8 cellular contexts compared by ENCODE assay signal in genomic region chr13:50636007-50636704, GRCh38.
DNase-seq lines count a peak whose midpoint lies in the region; ATAC-seq and TF ChIP-seq lines count a peak whose summit lies in the region.

No MANE protein-coding gene starts in this region.

- H3K4me3 Mint-ChIP-seq in activated CD4-positive, alpha-beta T cell treated with anti-CD3 and anti-CD28 coated beads, Interleukin-2, amount 10 ng/mL, durations not matched to agents 24 days and 14 days: no peak overlapping the region

- no peak overlapping the region for H3K27ac ChIP-seq in psoas muscle

- H3K4me1 ChIP-seq in psoas muscle: no peaks in the 10 kb centered on the region

- DNase-seq in GM13977 (ENCODE audit: low spot score) (peak; percentile 49), NB4 (ENCODE audit: low read depth) (peak; percentile 62), islet precursor cell (peak; percentile 76), psoas muscle (no peak), DMS114 treated with DMSO at 0.1 percent for 48 hours (lab: John Stamatoyannopoulos, UW; ENCODE audit: unreplicated experiment) (no peak), T-helper 1 cell (no peak)
- DNase-seq in activated CD4-positive, alpha-beta T cell treated with anti-CD3 and anti-CD28 coated beads, Interleukin-2, amount 10 ng/mL, durations not matched to agents 24 days and 14 days: no peak

- in situ Hi-C loops in GM13977 (cut with MboI; ENCODE audit: low pct_unique_long_range_greater_than_20kb, low sequenced_read_pairs, unreplicated experiment): no loop called here

- peaks cover 7% of the 10 kb centered on the region for H3K4me1 Mint-ChIP-seq in activated CD4-positive, alpha-beta T cell treated with anti-CD3 and anti-CD28 coated beads, Interleukin-2, amount 10 ng/mL, durations not matched to agents 24 days and 14 days

- H3K27me3 ChIP-seq in psoas muscle (ENCODE audit: insufficient read depth in 3 of 3, low read length in 2 of 3): no peaks in the 10 kb centered on the region

- H3K4me3 ChIP-seq in NB4 (ENCODE audit: low read depth, low read length): no peak overlapping the region
- no peak overlapping the region for H3K4me3 ChIP-seq in psoas muscle

- H3K9me3 Mint-ChIP-seq in activated CD4-positive, alpha-beta T cell treated with anti-CD3 and anti-CD28 coated beads, Interleukin-2, amount 10 ng/mL, durations not matched to agents 24 days and 14 days: no peaks in the 10 kb centered on the region

- ATAC-seq in GM21717 (IDR thresholded peaks at IDR 0.05; ENCODE audit: unreplicated experiment): peak; percentile 68
- no peak for ATAC-seq in psoas muscle

- TF ChIP-seq CTCF in GM13977 (IDR thresholded peaks at IDR 0.05; ENCODE audit: extremely low read depth, insufficient read depth, missing control alignments): no peak
- no peak for TF ChIP-seq CTCF in NB4 (IDR thresholded peaks at IDR 0.05; ENCODE audit: low read depth, low read length)
- no peak for TF ChIP-seq CTCF in psoas muscle (IDR thresholded peaks at IDR 0.05)

- no peak for TF ChIP-seq POLR2A in NB4 (IDR thresholded peaks at IDR 0.05; ENCODE audit: extremely low read depth, insufficient read length)

- no peaks in the 10 kb centered on the region for H3K36me3 Mint-ChIP-seq in activated CD4-positive, alpha-beta T cell treated with anti-CD3 and anti-CD28 coated beads, Interleukin-2, amount 10 ng/mL, durations not matched to agents 24 days and 14 days (ENCODE audit: low read depth)

- WGBS in psoas muscle, 3 donors: 84 to 88% (median 85%) methylated on average over 7 of the region's 7 CpGs

- peaks cover 4% of the 10 kb centered on the region for H3K27me3 Mint-ChIP-seq in activated CD4-positive, alpha-beta T cell treated with anti-CD3 and anti-CD28 coated beads, Interleukin-2, amount 10 ng/mL, durations not matched to agents 24 days and 14 days

- no peaks in the 10 kb centered on the region for H3K9me3 ChIP-seq in psoas muscle

- no peak overlapping the region for H3K27ac Mint-ChIP-seq in activated CD4-positive, alpha-beta T cell treated with anti-CD3 and anti-CD28 coated beads, Interleukin-2, amount 10 ng/mL, durations not matched to agents 24 days and 14 days

- no peaks in the 10 kb centered on the region for H3K36me3 ChIP-seq in psoas muscle (ENCODE audit: insufficient read depth in 1 of 2, low read depth in 1 of 2)

- intact Hi-C loops in psoas muscle (cut with DNase I): no loop called here
- intact Hi-C loops in activated CD4-positive, alpha-beta T cell treated with anti-CD3 and anti-CD28 coated beads, Interleukin-2, amount 10 ng/mL, durations not matched to agents 24 days and 14 days (cut with micrococcal nuclease): no loop called here

Comparison
In these comparisons a context has a peak if more than half of its experiments do, and no peak if none do; other contexts are left out.
1. DNase-seq: peak in GM13977 (single experiment), NB4 (single experiment) and islet precursor cell (single experiment); none in psoas muscle (0 of 2), DMS114 treated with DMSO at 0.1 percent for 48 hours (single experiment), activated CD4-positive, alpha-beta T cell treated with anti-CD3 and anti-CD28 coated beads, Interleukin-2, amount 10 ng/mL, durations not matched to agents 24 days and 14 days (single experiment) and T-helper 1 cell (0 of 5).